Comparison of ENCODE assay signal across 8 cellular contexts in genomic region chr21:33383056-33383888, GRCh38. TPM values are rescaled to one million over a fixed set of nuclear protein-coding genes. Genes with fewer than 3 reads are reported as not detected.
DNase-seq lines count a peak whose midpoint lies in the region; ATAC-seq, FAIRE-seq and TF ChIP-seq lines count a peak whose summit lies in the region.

No MANE protein-coding gene starts in this region.

- no peaks in the 10 kb centered on the region for H3K9me3 ChIP-seq in PC-3 (ENCODE audit: low read length)

- POLR2A ChIA-PET in PC-3 (lab: Charles Lee; ENCODE audit: unreplicated experiment), result no interaction called here

- no peaks in the 10 kb centered on the region for H3F3A ChIP-seq in PC-3 (ENCODE audit: low read length, unreplicated experiment)

- CTCF ChIA-PET in PC-3 (lab: Charles Lee), result no interaction called here

- no peak for DNase-seq in GM18507 (ENCODE audit: extremely low spot score, insufficient read length, low read depth)
- peak; percentile 95 for DNase-seq in PC-3
- peak; percentile 51 for DNase-seq in activated T-helper 1 cell treated with Interleukin-2 at 50 U/mL for 16 hours (ENCODE audit: low read depth)
- DNase-seq in germinal center (ENCODE audit: low spot score), result peak; percentile 57
- no peak for DNase-seq in skeletal muscle cell (ENCODE audit: low read depth)
- DNase-seq in GM19240 (ENCODE audit: insufficient read length, low spot score), result no peak
- no peak for DNase-seq in NCI-H1436 (lab: John Stamatoyannopoulos, UW)

- no peaks in the 10 kb centered on the region for H3K79me2 ChIP-seq in PC-3 (ENCODE audit: low read length)

- ATAC-seq in HG02938 (IDR thresholded peaks at IDR 0.05; ENCODE audit: unreplicated experiment) (peak; percentile 77), PC-3 (peak; percentile 59)

- peak overlapping the region; percentile 80 for H3K9ac ChIP-seq in PC-3 (ENCODE audit: low read length)

- H3K4me1 ChIP-seq in PC-3 (ENCODE audit: insufficient read depth, low read length), result peaks cover 41% of the 10 kb centered on the region

- H4K20me1 ChIP-seq in PC-3 (ENCODE audit: low read length), result no peaks in the 10 kb centered on the region

- peak overlapping the region; percentile 65 for H3K4me2 ChIP-seq in PC-3 (ENCODE audit: low read length)

- BruUV-seq in PC-3 (replicated peaks; lab: Mats Ljungman, UMichigan), result TSS peak; percentile 68

- peak; percentile 97 for FAIRE-seq in GM18507 (lab: Jason Lieb, UNC)

- H2AFZ ChIP-seq in PC-3 (ENCODE audit: low read length), result peak overlapping the region; percentile 67; the same call in 1 of the 2 replicates

- H3K36me3 ChIP-seq in PC-3 (ENCODE audit: low read depth, low read length), result no peaks in the 10 kb centered on the region

- no peaks in the 10 kb centered on the region for H3K27me3 ChIP-seq in PC-3 (ENCODE audit: low read length)

- intact Hi-C loops in PC-3 (cut with micrococcal nuclease), result loop anchor here (5.0 kb wide), 1 partner anchor 159 kb away; the partner anchor contains the start of genes GART and SON

- H3K9me2 ChIP-seq in PC-3 (replicated peaks; ENCODE audit: low read length), result no peaks in the 10 kb centered on the region

- H3K4me3 ChIP-seq in PC-3 (ENCODE audit: low read length) (0 out of 2 replicates have a peak overlapping the region, but pooled peaks have one; percentile 5), skeletal muscle cell (ENCODE audit: low read depth, low read length) (peak overlapping the region; percentile 13)

- peak overlapping the region; percentile 98 for H3K27ac ChIP-seq in PC-3 (ENCODE audit: low read length)

- no peak for TF ChIP-seq CTCF in PC-3 (conservative IDR thresholded peaks at IDR 0.05; ENCODE audit: low read depth, low read length)

RNA-seq across cellular contexts. Expression of gene IFNGR2, which starts 19.9 kb away (rescaled TPM):
- total RNA-seq in PC-3 (2014; rRNA removed), result 35.7 and 37.8 TPM in 2 replicates

RNA-seq across cellular contexts. Expression of gene IFNAR1, which starts 58.5 kb away (rescaled TPM):
- 13.2 and 18.4 TPM in 2 replicates for total RNA-seq in PC-3 (2014; rRNA removed)

Comparison
In these comparisons a context has a peak if more than half of its experiments do, and no peak if none do; other contexts are left out.
1. DNase-seq: peak in PC-3 (single experiment), activated T-helper 1 cell treated with Interleukin-2 at 50 U/mL for 16 hours (single experiment) and germinal center (single experiment); none in GM18507 (single experiment), skeletal muscle cell (single experiment), GM19240 (single experiment) and NCI-H1436 (single experiment).